Comparison of ENCODE assay signal across 8 cellular contexts in the genomic region with DNA sequence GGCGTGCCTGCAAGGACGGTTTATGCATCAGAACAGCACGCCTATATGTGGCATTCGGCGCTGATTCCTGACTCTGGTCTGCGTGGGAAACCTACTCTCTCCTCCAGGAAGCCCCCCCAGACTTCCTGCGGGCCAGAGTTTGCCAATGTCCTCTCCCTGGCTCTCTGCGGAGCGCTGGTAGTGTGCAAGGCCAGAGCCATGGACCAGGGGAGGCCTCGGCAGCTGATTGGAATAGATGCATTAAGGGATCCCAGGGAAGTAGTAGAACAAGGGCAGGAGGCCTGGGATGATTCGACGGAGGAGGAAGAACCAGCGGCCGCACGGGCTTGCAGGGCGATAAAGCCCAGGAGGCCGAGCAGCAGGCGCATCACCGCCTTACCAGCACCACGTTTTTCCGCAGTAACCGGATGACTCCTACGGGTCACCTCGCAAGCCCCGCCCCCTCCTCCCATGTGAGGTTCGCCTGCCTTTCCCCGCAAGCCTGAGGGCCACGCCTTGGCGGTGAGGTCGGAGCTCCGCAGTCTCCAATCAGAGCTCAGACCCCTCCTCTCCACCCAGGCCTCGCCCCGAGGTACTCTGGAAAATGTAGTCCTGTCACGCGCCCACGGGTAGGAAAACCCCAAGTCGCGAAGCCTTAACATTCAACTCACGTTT. TPM values are rescaled to one million over a fixed set of nuclear protein-coding genes. Genes with fewer than 3 reads are reported as not detected.
A peak's percentile ranks its signal among the peaks of the same experiment; 100 is the strongest.
DNase-seq lines count a peak whose midpoint lies in the region; ATAC-seq and TF ChIP-seq lines count a peak whose summit lies in the region.

No MANE protein-coding gene starts in this region.

- intact Hi-C loops in upper lobe of right lung (cut with DNase I) = no loop called here

- peaks cover 7% of the 10 kb centered on the region for H3K27me3 ChIP-seq in foreskin keratinocyte
- peaks cover 9% of the 10 kb centered on the region for H3K27me3 ChIP-seq in upper lobe of right lung

- TF ChIP-seq CTCF in foreskin keratinocyte (conservative IDR thresholded peaks at IDR 0.05) (no peak), upper lobe of right lung (IDR thresholded peaks at IDR 0.05) (no peak)

- H3K4me1 ChIP-seq in foreskin keratinocyte = peaks cover 6% of the 10 kb centered on the region
- peaks cover 8% of the 10 kb centered on the region for H3K4me1 ChIP-seq in upper lobe of right lung

- H3K36me3 ChIP-seq in upper lobe of right lung = no peaks in the 10 kb centered on the region

- DNase-seq in AG08395 (ENCODE audit: low spot score) (peak; percentile 71), MV-4-11 (lab: John Stamatoyannopoulos, UW) (peak; percentile 99), activated T-cell treated with anti-CD3 and anti-CD28 coated beads for 1 hour (ENCODE audit: low read depth) (peak; percentile 45), foreskin keratinocyte (no peak), pons (ENCODE audit: low spot score) (peak; percentile 70), upper lobe of right lung (peak; percentile 86)

- no peak overlapping the region for H3K4me3 ChIP-seq in upper lobe of right lung

- H3K27ac ChIP-seq in foreskin keratinocyte = no peak overlapping the region
- H3K27ac ChIP-seq in upper lobe of right lung = no peak overlapping the region

- H3K9me3 ChIP-seq in upper lobe of right lung = no peaks in the 10 kb centered on the region

- ATAC-seq in foreskin keratinocyte (peak; percentile 5), upper lobe of right lung (peak; percentile 9), GM18909 (IDR thresholded peaks at IDR 0.05; ENCODE audit: poor library complexity, unreplicated experiment) (no peak), HG02970 (IDR thresholded peaks at IDR 0.05; ENCODE audit: low FRiP score, unreplicated experiment) (no peak)

RNA-seq across cellular contexts. Expression of a gene that starts 5.0 kb away (rescaled TPM):
- total RNA-seq in foreskin keratinocyte (1.7 and 2.1 TPM in 2 replicates), upper lobe of right lung (13.3 TPM)
- polyA plus RNA-seq in foreskin keratinocyte = 3.0 and 4.9 TPM in 2 replicates

RNA-seq across cellular contexts. Expression of a gene that starts 8.6 kb away (rescaled TPM):
- total RNA-seq in foreskin keratinocyte (0.21 and 0.37 TPM in 2 replicates), upper lobe of right lung (0.35 TPM)
- 0.08 and 0.15 TPM in 2 replicates for polyA plus RNA-seq in foreskin keratinocyte

RNA-seq across cellular contexts. Expression of a gene that starts 42.1 kb away (rescaled TPM):
- total RNA-seq in foreskin keratinocyte (not detected in 2 replicates), upper lobe of right lung (not detected)
- not detected in 2 replicates for polyA plus RNA-seq in foreskin keratinocyte

Comparison
In these comparisons a context has a peak if more than half of its experiments do, and no peak if none do; other contexts are left out.
1. DNase-seq: peak in AG08395 (single experiment), MV-4-11 (single experiment), activated T-cell treated with anti-CD3 and anti-CD28 coated beads for 1 hour (single experiment), pons (single experiment) and upper lobe of right lung (single experiment); none in foreskin keratinocyte (0 of 2).
2. ATAC-seq: peak in foreskin keratinocyte (single experiment) and upper lobe of right lung (single experiment); none in GM18909 (single experiment) and HG02970 (single experiment).